ENCODE assay signal across 1 cellular context in the genomic region with DNA sequence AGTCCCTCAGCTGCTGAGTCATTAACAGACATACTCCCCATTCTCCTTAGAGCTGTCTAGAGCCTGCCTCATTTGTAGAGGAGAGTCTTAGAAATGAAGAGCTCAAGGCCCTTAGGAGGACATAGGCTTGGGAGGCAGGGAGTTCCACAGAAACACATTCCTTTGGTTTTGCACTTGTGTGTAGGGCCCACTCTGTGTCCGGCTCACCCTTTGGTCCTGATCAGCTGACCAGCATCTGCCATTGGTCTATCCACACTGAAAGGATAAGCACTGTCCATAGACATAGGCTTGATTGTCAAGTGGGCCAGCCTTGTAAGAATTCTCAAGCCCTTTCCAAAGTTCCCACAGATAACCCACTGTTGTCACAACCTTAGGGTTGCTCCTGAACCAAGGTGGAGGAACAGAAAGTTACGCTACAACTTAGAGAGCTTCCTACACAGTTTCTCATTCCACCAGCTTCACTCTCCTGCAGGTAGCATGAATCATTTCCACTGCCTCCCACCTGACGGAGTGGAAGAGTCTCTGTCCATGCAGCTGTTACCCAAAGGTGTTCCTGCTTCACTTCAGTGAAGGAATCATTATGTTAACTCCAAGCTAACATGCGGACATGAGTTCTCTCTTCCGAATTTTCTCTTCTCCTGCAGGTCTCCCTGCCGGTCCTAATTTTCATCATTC.
TF ChIP-seq lines count a peak whose summit lies in the region.

No MANE protein-coding gene starts in this region.

TF ChIP-seq in SK-N-SH treated with all-trans-retinoic acid at 6 μM for 48 hours, 23 proteins besides CTCF, POLR2A, EP300 and RAD21 (continued from another document):
- TF ChIP-seq, protein P1, sequence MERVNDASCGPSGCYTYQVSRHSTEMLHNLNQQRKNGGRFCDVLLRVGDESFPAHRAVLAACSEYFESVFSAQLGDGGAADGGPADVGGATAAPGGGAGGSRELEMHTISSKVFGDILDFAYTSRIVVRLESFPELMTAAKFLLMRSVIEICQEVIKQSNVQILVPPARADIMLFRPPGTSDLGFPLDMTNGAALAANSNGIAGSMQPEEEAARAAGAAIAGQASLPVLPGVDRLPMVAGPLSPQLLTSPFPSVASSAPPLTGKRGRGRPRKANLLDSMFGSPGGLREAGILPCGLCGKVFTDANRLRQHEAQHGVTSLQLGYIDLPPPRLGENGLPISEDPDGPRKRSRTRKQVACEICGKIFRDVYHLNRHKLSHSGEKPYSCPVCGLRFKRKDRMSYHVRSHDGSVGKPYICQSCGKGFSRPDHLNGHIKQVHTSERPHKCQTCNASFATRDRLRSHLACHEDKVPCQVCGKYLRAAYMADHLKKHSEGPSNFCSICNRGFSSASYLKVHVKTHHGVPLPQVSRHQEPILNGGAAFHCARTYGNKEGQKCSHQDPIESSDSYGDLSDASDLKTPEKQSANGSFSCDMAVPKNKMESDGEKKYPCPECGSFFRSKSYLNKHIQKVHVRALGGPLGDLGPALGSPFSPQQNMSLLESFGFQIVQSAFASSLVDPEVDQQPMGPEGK (CRISPR knock-in tag; IDR thresholded peaks at IDR 0.05; ENCODE audit: borderline replicate concordance): no peak
- TF ChIP-seq TCF4 (CRISPR knock-in tag; IDR thresholded peaks at IDR 0.05; ENCODE audit: borderline replicate concordance) (no peak), ZNF70 (CRISPR knock-in tag; IDR thresholded peaks at IDR 0.05) (no peak), ZNF8 (CRISPR knock-in tag; IDR thresholded peaks at IDR 0.05) (no peak), ZFP3 (CRISPR knock-in tag; IDR thresholded peaks at IDR 0.05) (no peak), RARB (CRISPR knock-in tag; IDR thresholded peaks at IDR 0.05) (no peak), ZC3H10 (CRISPR knock-in tag; IDR thresholded peaks at IDR 0.05) (no peak), ISL1 (CRISPR knock-in tag; IDR thresholded peaks at IDR 0.05) (no peak), CSDC2 (CRISPR knock-in tag; IDR thresholded peaks at IDR 0.05) (no peak), PPARA (CRISPR knock-in tag; IDR thresholded peaks at IDR 0.05; ENCODE audit: borderline replicate concordance) (no peak), TOX (CRISPR knock-in tag; IDR thresholded peaks at IDR 0.05; ENCODE audit: borderline replicate concordance) (no peak)
- TF ChIP-seq, protein P2, sequence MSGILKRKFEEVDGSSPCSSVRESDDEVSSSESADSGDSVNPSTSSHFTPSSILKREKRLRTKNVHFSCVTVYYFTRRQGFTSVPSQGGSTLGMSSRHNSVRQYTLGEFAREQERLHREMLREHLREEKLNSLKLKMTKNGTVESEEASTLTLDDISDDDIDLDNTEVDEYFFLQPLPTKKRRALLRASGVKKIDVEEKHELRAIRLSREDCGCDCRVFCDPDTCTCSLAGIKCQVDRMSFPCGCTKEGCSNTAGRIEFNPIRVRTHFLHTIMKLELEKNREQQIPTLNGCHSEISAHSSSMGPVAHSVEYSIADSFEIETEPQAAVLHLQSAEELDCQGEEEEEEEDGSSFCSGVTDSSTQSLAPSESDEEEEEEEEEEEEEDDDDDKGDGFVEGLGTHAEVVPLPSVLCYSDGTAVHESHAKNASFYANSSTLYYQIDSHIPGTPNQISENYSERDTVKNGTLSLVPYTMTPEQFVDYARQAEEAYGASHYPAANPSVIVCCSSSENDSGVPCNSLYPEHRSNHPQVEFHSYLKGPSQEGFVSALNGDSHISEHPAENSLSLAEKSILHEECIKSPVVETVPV (CRISPR knock-in tag; IDR thresholded peaks at IDR 0.05): no peak
